Comparison of ENCODE assay signal across 1 cellular context in the genomic region with DNA sequence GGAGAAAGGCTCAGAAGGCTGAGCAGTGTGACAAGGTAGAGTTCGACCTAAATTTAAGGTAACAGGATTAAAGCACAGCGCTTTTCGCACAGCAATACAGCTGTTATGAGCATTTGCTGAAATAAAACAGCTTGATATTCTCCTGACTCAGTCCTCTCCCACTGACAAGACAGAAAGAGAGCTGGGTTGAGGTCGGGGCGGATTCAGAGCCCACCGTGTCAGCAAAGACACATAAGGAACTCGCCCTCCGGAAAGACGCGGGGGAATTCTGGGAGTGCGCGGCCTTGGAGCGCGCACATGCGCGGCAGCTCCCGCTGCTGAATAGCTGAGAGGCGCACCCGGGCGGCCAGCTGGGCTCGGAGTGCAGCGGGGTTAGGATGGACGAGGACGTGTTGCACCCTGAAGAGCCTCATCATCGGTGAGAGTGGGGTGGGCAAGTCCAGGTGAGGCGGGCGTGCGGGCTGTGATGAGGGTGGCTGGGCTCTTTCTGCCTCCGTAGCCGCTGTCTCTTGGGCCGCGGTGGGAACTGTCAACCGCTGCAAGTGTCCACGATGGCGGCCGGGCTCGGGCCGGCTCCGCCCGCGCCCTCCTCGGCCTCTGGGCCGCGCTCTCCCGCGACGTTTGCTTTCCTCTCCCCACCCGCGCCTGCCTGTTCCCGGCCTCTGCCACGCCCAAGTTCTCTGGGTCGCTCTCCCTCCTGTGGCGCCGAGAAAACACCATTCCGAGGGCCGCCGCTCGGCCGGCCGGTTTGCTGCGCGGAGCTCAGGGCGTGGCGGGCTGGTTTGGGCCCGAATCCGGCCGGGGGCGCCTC.
TF ChIP-seq lines count a peak whose summit lies in the region.

No MANE protein-coding gene starts in this region.

TF ChIP-seq in K562, 482 proteins besides CTCF, POLR2A, EP300 and RAD21 (continued from another document and continues in another):
- TF ChIP-seq, protein P1, sequence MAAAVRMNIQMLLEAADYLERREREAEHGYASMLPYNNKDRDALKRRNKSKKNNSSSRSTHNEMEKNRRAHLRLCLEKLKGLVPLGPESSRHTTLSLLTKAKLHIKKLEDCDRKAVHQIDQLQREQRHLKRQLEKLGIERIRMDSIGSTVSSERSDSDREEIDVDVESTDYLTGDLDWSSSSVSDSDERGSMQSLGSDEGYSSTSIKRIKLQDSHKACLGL (CRISPR knock-in tag; IDR thresholded peaks at IDR 0.05; ENCODE audit: borderline replicate concordance, poor library complexity, severe bottlenecking), result no peak
- TF ChIP-seq, protein P2, sequence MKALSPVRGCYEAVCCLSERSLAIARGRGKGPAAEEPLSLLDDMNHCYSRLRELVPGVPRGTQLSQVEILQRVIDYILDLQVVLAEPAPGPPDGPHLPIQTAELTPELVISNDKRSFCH (CRISPR knock-in tag; IDR thresholded peaks at IDR 0.05), result no peak
- TF ChIP-seq, protein P2 (tag; IDR thresholded peaks at IDR 0.05), result no peak
- TF ChIP-seq NCOA2 (IDR thresholded peaks at IDR 0.05; ENCODE audit: partially characterized antibody in 2 of 2) (no peak), CEBPB (tag; IDR thresholded peaks at IDR 0.05) (no peak), ZBTB17 (CRISPR knock-in tag; IDR thresholded peaks at IDR 0.05) (no peak), NFE2L1 (tag; IDR thresholded peaks at IDR 0.05; ENCODE audit: borderline replicate concordance, low read depth) (no peak), CBFA2T2 (conservative IDR thresholded peaks at IDR 0.05) (no peak), CAMTA2 (CRISPR knock-in tag; conservative IDR thresholded peaks at IDR 0.05) (no peak), ZFP30 (CRISPR knock-in tag; IDR thresholded peaks at IDR 0.05; ENCODE audit: borderline replicate concordance) (no peak), NFYB (IDR thresholded peaks at IDR 0.05; ENCODE audit: extremely low read depth, insufficient read length) (no peak), MTA3 (IDR thresholded peaks at IDR 0.05; ENCODE audit: borderline replicate concordance) (peak; percentile 76; the same call in 1 of the 2 replicates), PTBP1 (IDR thresholded peaks at IDR 0.05; ENCODE audit: low read depth, low read length) (no peak), SMARCC2 (IDR thresholded peaks at IDR 0.05; ENCODE audit: low read depth) (no peak), NONO (IDR thresholded peaks at IDR 0.05; ENCODE audit: low read depth in 2 of 2, low read length in 1 of 2) (peak in 1 of 2 experiments; percentile 54; a peak in 1 of 4 replicates), ZNF695 (CRISPR knock-in tag; IDR thresholded peaks at IDR 0.05) (no peak), GABPB2 (CRISPR knock-in tag; conservative IDR thresholded peaks at IDR 0.05) (no peak), CREBBP (IDR thresholded peaks at IDR 0.05; ENCODE audit: low read depth, low read length) (no peak), NR2C1 (IDR thresholded peaks at IDR 0.05) (no peak), NR2C1 (tag; IDR thresholded peaks at IDR 0.05) (peak; percentile 22; the same call in 1 of the 2 replicates), TCF7L2 (IDR thresholded peaks at IDR 0.05; ENCODE audit: low read depth, low read length) (no peak), ZBTB1 (CRISPR knock-in tag; IDR thresholded peaks at IDR 0.05; ENCODE audit: borderline replicate concordance, low read depth) (peak; percentile 70; the same call in 1 of the 2 replicates), FIP1L1 (IDR thresholded peaks at IDR 0.05; ENCODE audit: low read depth, low read length, poor library complexity, severe bottlenecking) (peak; percentile 50), LARP7 (IDR thresholded peaks at IDR 0.05) (no peak), TAF1 (IDR thresholded peaks at IDR 0.05; ENCODE audit: control insufficient read depth, extremely low read depth, insufficient read depth, low read length, severe bottlenecking) (peak; percentile 61)
- TF ChIP-seq, protein P3, sequence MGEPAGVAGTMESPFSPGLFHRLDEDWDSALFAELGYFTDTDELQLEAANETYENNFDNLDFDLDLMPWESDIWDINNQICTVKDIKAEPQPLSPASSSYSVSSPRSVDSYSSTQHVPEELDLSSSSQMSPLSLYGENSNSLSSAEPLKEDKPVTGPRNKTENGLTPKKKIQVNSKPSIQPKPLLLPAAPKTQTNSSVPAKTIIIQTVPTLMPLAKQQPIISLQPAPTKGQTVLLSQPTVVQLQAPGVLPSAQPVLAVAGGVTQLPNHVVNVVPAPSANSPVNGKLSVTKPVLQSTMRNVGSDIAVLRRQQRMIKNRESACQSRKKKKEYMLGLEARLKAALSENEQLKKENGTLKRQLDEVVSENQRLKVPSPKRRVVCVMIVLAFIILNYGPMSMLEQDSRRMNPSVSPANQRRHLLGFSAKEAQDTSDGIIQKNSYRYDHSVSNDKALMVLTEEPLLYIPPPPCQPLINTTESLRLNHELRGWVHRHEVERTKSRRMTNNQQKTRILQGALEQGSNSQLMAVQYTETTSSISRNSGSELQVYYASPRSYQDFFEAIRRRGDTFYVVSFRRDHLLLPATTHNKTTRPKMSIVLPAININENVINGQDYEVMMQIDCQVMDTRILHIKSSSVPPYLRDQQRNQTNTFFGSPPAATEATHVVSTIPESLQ (CRISPR knock-in tag; IDR thresholded peaks at IDR 0.05), result no peak
- TF ChIP-seq, protein P4, sequence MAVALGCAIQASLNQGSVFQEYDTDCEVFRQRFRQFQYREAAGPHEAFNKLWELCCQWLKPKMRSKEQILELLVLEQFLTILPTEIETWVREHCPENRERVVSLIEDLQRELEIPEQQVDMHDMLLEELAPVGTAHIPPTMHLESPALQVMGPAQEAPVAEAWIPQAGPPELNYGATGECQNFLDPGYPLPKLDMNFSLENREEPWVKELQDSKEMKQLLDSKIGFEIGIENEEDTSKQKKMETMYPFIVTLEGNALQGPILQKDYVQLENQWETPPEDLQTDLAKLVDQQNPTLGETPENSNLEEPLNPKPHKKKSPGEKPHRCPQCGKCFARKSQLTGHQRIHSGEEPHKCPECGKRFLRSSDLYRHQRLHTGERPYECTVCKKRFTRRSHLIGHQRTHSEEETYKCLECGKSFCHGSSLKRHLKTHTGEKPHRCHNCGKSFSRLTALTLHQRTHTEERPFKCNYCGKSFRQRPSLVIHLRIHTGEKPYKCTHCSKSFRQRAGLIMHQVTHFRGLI (CRISPR knock-in tag; IDR thresholded peaks at IDR 0.05), result no peak
- TF ChIP-seq, protein P5, sequence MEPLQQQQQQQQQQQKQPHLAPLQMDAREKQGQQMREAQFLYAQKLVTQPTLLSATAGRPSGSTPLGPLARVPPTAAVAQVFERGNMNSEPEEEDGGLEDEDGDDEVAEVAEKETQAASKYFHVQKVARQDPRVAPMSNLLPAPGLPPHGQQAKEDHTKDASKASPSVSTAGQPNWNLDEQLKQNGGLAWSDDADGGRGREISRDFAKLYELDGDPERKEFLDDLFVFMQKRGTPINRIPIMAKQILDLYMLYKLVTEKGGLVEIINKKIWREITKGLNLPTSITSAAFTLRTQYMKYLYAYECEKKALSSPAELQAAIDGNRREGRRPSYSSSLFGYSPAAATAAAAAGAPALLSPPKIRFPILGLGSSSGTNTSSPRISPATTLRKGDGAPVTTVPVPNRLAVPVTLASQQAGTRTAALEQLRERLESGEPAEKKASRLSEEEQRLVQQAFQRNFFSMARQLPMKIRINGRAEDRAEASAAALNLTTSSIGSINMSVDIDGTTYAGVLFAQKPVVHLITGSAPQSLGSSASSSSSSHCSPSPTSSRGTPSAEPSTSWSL (CRISPR knock-in tag; IDR thresholded peaks at IDR 0.05; ENCODE audit: borderline replicate concordance), result no peak
- TF ChIP-seq, protein P6, sequence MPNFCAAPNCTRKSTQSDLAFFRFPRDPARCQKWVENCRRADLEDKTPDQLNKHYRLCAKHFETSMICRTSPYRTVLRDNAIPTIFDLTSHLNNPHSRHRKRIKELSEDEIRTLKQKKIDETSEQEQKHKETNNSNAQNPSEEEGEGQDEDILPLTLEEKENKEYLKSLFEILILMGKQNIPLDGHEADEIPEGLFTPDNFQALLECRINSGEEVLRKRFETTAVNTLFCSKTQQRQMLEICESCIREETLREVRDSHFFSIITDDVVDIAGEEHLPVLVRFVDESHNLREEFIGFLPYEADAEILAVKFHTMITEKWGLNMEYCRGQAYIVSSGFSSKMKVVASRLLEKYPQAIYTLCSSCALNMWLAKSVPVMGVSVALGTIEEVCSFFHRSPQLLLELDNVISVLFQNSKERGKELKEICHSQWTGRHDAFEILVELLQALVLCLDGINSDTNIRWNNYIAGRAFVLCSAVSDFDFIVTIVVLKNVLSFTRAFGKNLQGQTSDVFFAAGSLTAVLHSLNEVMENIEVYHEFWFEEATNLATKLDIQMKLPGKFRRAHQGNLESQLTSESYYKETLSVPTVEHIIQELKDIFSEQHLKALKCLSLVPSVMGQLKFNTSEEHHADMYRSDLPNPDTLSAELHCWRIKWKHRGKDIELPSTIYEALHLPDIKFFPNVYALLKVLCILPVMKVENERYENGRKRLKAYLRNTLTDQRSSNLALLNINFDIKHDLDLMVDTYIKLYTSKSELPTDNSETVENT (CRISPR knock-in tag; IDR thresholded peaks at IDR 0.05), result peak; percentile 68; the same call in 1 of the 2 replicates
- TF ChIP-seq, protein P7, sequence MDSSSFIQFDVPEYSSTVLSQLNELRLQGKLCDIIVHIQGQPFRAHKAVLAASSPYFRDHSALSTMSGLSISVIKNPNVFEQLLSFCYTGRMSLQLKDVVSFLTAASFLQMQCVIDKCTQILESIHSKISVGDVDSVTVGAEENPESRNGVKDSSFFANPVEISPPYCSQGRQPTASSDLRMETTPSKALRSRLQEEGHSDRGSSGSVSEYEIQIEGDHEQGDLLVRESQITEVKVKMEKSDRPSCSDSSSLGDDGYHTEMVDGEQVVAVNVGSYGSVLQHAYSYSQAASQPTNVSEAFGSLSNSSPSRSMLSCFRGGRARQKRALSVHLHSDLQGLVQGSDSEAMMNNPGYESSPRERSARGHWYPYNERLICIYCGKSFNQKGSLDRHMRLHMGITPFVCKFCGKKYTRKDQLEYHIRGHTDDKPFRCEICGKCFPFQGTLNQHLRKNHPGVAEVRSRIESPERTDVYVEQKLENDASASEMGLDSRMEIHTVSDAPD (CRISPR knock-in tag; IDR thresholded peaks at IDR 0.05), result no peak
- TF ChIP-seq, protein P8, sequence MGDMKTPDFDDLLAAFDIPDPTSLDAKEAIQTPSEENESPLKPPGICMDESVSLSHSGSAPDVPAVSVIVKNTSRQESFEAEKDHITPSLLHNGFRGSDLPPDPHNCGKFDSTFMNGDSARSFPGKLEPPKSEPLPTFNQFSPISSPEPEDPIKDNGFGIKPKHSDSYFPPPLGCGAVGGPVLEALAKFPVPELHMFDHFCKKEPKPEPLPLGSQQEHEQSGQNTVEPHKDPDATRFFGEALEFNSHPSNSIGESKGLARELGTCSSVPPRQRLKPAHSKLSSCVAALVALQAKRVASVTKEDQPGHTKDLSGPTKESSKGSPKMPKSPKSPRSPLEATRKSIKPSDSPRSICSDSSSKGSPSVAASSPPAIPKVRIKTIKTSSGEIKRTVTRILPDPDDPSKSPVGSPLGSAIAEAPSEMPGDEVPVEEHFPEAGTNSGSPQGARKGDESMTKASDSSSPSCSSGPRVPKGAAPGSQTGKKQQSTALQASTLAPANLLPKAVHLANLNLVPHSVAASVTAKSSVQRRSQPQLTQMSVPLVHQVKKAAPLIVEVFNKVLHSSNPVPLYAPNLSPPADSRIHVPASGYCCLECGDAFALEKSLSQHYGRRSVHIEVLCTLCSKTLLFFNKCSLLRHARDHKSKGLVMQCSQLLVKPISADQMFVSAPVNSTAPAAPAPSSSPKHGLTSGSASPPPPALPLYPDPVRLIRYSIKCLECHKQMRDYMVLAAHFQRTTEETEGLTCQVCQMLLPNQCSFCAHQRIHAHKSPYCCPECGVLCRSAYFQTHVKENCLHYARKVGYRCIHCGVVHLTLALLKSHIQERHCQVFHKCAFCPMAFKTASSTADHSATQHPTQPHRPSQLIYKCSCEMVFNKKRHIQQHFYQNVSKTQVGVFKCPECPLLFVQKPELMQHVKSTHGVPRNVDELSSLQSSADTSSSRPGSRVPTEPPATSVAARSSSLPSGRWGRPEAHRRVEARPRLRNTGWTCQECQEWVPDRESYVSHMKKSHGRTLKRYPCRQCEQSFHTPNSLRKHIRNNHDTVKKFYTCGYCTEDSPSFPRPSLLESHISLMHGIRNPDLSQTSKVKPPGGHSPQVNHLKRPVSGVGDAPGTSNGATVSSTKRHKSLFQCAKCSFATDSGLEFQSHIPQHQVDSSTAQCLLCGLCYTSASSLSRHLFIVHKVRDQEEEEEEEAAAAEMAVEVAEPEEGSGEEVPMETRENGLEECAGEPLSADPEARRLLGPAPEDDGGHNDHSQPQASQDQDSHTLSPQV (IDR thresholded peaks at IDR 0.05), result peak; percentile 62; the same call in 1 of the 2 replicates
